In the genomic region with DNA sequence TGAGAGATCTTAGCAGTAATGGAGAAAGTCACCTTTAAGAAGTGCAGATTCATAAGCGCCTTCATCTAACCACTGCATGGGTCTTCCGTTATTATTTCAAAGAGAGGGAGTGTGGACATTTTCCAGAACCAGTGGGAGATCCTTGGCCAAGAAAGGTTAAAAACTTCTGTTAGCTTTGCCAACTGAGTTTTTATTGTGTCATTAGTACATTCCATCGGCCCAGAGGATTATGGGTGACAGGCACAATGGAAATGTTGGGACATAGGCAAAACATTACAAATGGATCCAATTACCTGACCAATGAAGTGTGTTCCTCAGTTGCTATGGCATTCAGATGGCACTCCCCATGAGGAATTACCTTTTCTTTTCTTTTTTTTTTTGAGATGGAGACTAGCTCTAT, we compare ENCODE assay signal across 28 cellular contexts.
"Had no signal": no experiment of that assay in that cellular context is flagged by ENCODE, and none has a peak within 500 bp of the region (broad histone marks: within the 10 kb centered on the region; RNA-seq: fewer than 3 reads in every experiment).

No MANE protein-coding gene starts in this region.

- H3K9me3 Mint-ChIP-seq: activated B cell treated with CpG ODN at 0.5 μM for 24 hours; activated CD4-positive, alpha-beta memory T cell treated with anti-CD3 and anti-CD28 coated beads, Interleukin-2, amount 10 ng/mL, durations not matched to agents 7 days and 5 days; activated naive CD4-positive, alpha-beta T cell treated with anti-CD3 and anti-CD28 coated beads, Interleukin-2, amount 50 U/mL, for 24 hours; activated T-cell treated with anti-CD3 and anti-CD28 coated beads, Interleukin-2, amount 50 U/mL, for 4 hours; activated T-helper 17 cell treated with anti-CD3 and anti-CD28 coated beads, Interleukin-2, amount 50 U/mL, for 72 hours; T-cell; T-helper 1 cell treated with Interleukin-12 subunit alpha and Interleukin-12 subunit beta and Interleukin-4 antibody, amounts not matched to agents 30 μg/mL and 1 μg/mL, for 36 hours; T-helper 2 cell treated with Interferon-gamma antibody and Interleukin-4, amounts not matched to agents 5 μg/mL and 100 μg/mL, for 36 hours had no signal

- H3K27me3 Mint-ChIP-seq: activated naive CD4-positive, alpha-beta T cell treated with anti-CD3 and anti-CD28 coated beads, Interleukin-2, amount 50 U/mL, for 24 hours; T-cell had no signal

- DNase-seq: activated B cell treated with CpG ODN at 0.5 μM for 24 hours; activated CD4-positive, alpha-beta memory T cell treated with anti-CD3 and anti-CD28 coated beads, Interleukin-2, amount 10 ng/mL, durations not matched to agents 7 days and 5 days; activated CD4-positive, alpha-beta T cell treated with anti-CD3 and anti-CD28 coated beads for 48 hours; activated CD4-positive, alpha-beta T cell treated with anti-CD3 and anti-CD28 coated beads, Interleukin-2, amount 50 U/mL, for 4 hours; activated CD8-positive, alpha-beta memory T cell treated with anti-CD3 and anti-CD28 coated beads, Interleukin-2, amount 50 U/mL, for 48 hours; activated effector memory CD4-positive, alpha-beta T cell treated with Interleukin-2 at 50 U/mL for 16 hours; activated gamma-delta T cell treated with Interleukin-2 at 50 U/mL for 16 hours; activated naive CD4-positive, alpha-beta T cell treated with Interleukin-2 at 50 U/mL for 16 hours; activated T-cell treated with anti-CD3 and anti-CD28 coated beads for 4 hours; activated T-cell treated with anti-CD3 and anti-CD28 coated beads, Interleukin-2, amount 50 U/mL, for 4 hours; amniotic stem cell; anterior cingulate cortex; body of pancreas; caudate nucleus; colonic mucosa; effector CD8-positive, alpha-beta T cell; esophagus squamous epithelium; foreskin fibroblast; head of caudate nucleus; SW 1271; T-cell; T1000; WERI-Rb-1 had no signal

- H3K4me3 ChIP-seq: body of pancreas, colonic mucosa, esophagus squamous epithelium had no signal

- H3K27ac Mint-ChIP-seq: activated B cell treated with CpG ODN at 0.5 μM for 24 hours; activated CD4-positive, alpha-beta memory T cell treated with anti-CD3 and anti-CD28 coated beads, Interleukin-2, amount 10 ng/mL, durations not matched to agents 7 days and 5 days; activated naive CD4-positive, alpha-beta T cell treated with anti-CD3 and anti-CD28 coated beads, Interleukin-2, amount 50 U/mL, for 24 hours; activated T-helper 17 cell treated with anti-CD3 and anti-CD28 coated beads, Interleukin-2, amount 50 U/mL, for 72 hours; T-cell; T-helper 1 cell treated with Interleukin-12 subunit alpha and Interleukin-12 subunit beta and Interleukin-4 antibody, amounts not matched to agents 30 μg/mL and 1 μg/mL, for 36 hours; T-helper 2 cell treated with Interferon-gamma antibody and Interleukin-4, amounts not matched to agents 5 μg/mL and 100 μg/mL, for 36 hours had no signal

- ATAC-seq: activated CD4-positive, CD25-positive, alpha-beta regulatory T cell treated with anti-CD3 and anti-CD28 coated beads, Interleukin-2, amount 50 U/mL, for 24 hours; activated T-cell treated with anti-CD3 and anti-CD28 coated beads, Interleukin-2, amount 50 U/mL, for 4 hours; activated T-helper 17 cell treated with anti-CD3 and anti-CD28 coated beads, Interleukin-2, amount 50 U/mL, for 72 hours; body of pancreas; T-cell had no signal

- H3K4me3 Mint-ChIP-seq: activated B cell treated with CpG ODN at 0.5 μM for 24 hours; activated CD4-positive, alpha-beta memory T cell treated with anti-CD3 and anti-CD28 coated beads, Interleukin-2, amount 10 ng/mL, durations not matched to agents 7 days and 5 days; activated naive CD4-positive, alpha-beta T cell treated with anti-CD3 and anti-CD28 coated beads, Interleukin-2, amount 50 U/mL, for 24 hours; activated T-cell treated with anti-CD3 and anti-CD28 coated beads, Interleukin-2, amount 50 U/mL, for 4 hours; activated T-helper 17 cell treated with anti-CD3 and anti-CD28 coated beads, Interleukin-2, amount 50 U/mL, for 72 hours; T-cell; T-helper 1 cell treated with Interleukin-12 subunit alpha and Interleukin-12 subunit beta and Interleukin-4 antibody, amounts not matched to agents 30 μg/mL and 1 μg/mL, for 36 hours; T-helper 2 cell treated with Interferon-gamma antibody and Interleukin-4, amounts not matched to agents 5 μg/mL and 100 μg/mL, for 36 hours had no signal

- H3K36me3 Mint-ChIP-seq: activated naive CD4-positive, alpha-beta T cell treated with anti-CD3 and anti-CD28 coated beads, Interleukin-2, amount 50 U/mL, for 24 hours; T-cell had no signal
